Comparison of ENCODE assay signal across 16 cellular contexts in genomic region chr21:41582866-41583265, GRCh38.
DNase-seq lines count a peak whose midpoint lies in the region; ATAC-seq and TF ChIP-seq lines count a peak whose summit lies in the region.
"Had no signal": no experiment of that assay in that cellular context is flagged by ENCODE, and none has a peak within 500 bp of the region (broad histone marks: within the 10 kb centered on the region; RNA-seq: fewer than 3 reads in every experiment).

No MANE protein-coding gene starts in this region.

- H3K27ac ChIP-seq in 22Rv1: peak overlapping the region; percentile 48
- H3K27ac ChIP-seq in VCaP: peak overlapping the region; percentile 96
- H3K27ac ChIP-seq in left lung: peak overlapping the region; percentile 43 to 60
- H3K27ac ChIP-seq: GM23248 had no signal

- H3K27me3 ChIP-seq in left lung: no peaks in the 10 kb centered on the region

- TF ChIP-seq CTCF in 22Rv1 (IDR thresholded peaks at IDR 0.05) (no peak), VCaP (conservative IDR thresholded peaks at IDR 0.05) (no peak), left lung (IDR thresholded peaks at IDR 0.05) (no peak)

- peaks cover 0 to 14% of the 10 kb centered on the region in 2 donors for H3K9me3 ChIP-seq in left lung

- ATAC-seq in left lung (no peak), HG02798 (IDR thresholded peaks at IDR 0.05; ENCODE audit: poor library complexity, unreplicated experiment) (no peak)
- ATAC-seq: HCT116 had no signal

- no peaks in the 10 kb centered on the region for H3K36me3 ChIP-seq in left lung

- DNase-seq in left lung (no peak), posterior vena cava (ENCODE audit: low spot score) (peak; percentile 10), DMS53 treated with DMSO at 0.1 percent for 48 hours (lab: John Stamatoyannopoulos, UW; ENCODE audit: unreplicated experiment) (no peak), activated gamma-delta T cell (lab: John Stamatoyannopoulos, UW) (no peak), T-helper 1 cell (no peak)
- DNase-seq: C1 segment of cervical spinal cord; GDM1; GM23248; NCI-H187 treated with DMSO at 0.1 percent for 48 hours; NCI-H2171; NCI-H446; NK-92 treated with Interleukin-12 subunit alpha and Interleukin-12 subunit beta, amount 100 ng/mL, for 24 hours had no signal

- intact Hi-C loops in left lung (cut with DNase I): no loop called here
- intact Hi-C loops in posterior vena cava (cut with DNase I): no loop called here

- H3K4me3 ChIP-seq in left lung: no peak overlapping the region
- H3K4me3 ChIP-seq: GM23248 had no signal

- no peaks in the 10 kb centered on the region for H3K4me1 ChIP-seq in left lung
